7 cellular contexts compared by ENCODE assay signal in genomic region chr16:87465306-87465705, GRCh38. TPM values are rescaled to one million over a fixed set of nuclear protein-coding genes. Genes with fewer than 3 reads are reported as not detected.
A peak's percentile ranks its signal among the peaks of the same experiment; 100 is the strongest.
DNase-seq lines count a peak whose midpoint lies in the region; ATAC-seq and TF ChIP-seq lines count a peak whose summit lies in the region.

No MANE protein-coding gene starts in this region.

- H3K23ac ChIP-seq in mesenchymal stem cell (ENCODE audit: low read length in 2 of 2), result no peak overlapping the region

- H3K4ac ChIP-seq in mesenchymal stem cell (ENCODE audit: low read depth in 1 of 2, low read length in 2 of 2), result peak overlapping the region; percentile 99 to 100

- no peak overlapping the region for H2AFZ ChIP-seq in GM23338
- H2AFZ ChIP-seq in PC-9, result no peak overlapping the region
- no peak overlapping the region for H2AFZ ChIP-seq in mesenchymal stem cell (ENCODE audit: low read depth, low read length)

- H3K79me2 ChIP-seq in GM23338 (replicated peaks; ENCODE audit: insufficient read depth) (peaks cover 82% of the 10 kb centered on the region), PC-9 (ENCODE audit: low read depth) (peaks cover 50% of the 10 kb centered on the region)

- no peaks in the 10 kb centered on the region for H3K9me2 ChIP-seq in GM23338 (ENCODE audit: insufficient read depth)
- H3K9me2 ChIP-seq in PC-9 (ENCODE audit: insufficient read depth), result no peaks in the 10 kb centered on the region

- peaks cover 17% of the 10 kb centered on the region for H4K20me1 ChIP-seq in GM23338 (replicated peaks; ENCODE audit: insufficient read depth)
- peaks cover 16% of the 10 kb centered on the region; the same call in 1 of the 2 replicates for H4K20me1 ChIP-seq in PC-9 (ENCODE audit: insufficient read depth)

- WGBS in mesenchymal stem cell, result 45% methylated on average over 8 of the region's 8 CpGs

- no peak overlapping the region for H3K4me3 Mint-ChIP-seq in GM23338

- peak overlapping the region in 1 of 2 experiments; percentile 99 for H2BK12ac ChIP-seq in mesenchymal stem cell (ENCODE audit: low read length in 2 of 2)

- peak overlapping the region; percentile 94 for H3K9ac ChIP-seq in mesenchymal stem cell (ENCODE audit: low read length)

- peak overlapping the region; percentile 99 for H4K91ac ChIP-seq in mesenchymal stem cell (ENCODE audit: low read length)

- no TSS peak for BruUV-seq in PC-9 (replicated peaks; lab: Mats Ljungman, UMichigan)

- no peaks in the 10 kb centered on the region for H3K27me3 ChIP-seq in GM23338 (ENCODE audit: insufficient read depth)
- no peaks in the 10 kb centered on the region for H3K27me3 ChIP-seq in PC-9 (ENCODE audit: insufficient read depth, low read depth)
- H3K27me3 ChIP-seq in mesenchymal stem cell (ENCODE audit: control insufficient read depth in 1 of 2, insufficient read depth in 1 of 2, low read length in 2 of 2), result no peaks in the 10 kb centered on the region
- H3K27me3 ChIP-seq in upper lobe of right lung, result no peaks in the 10 kb centered on the region

- intact Hi-C loops in PC-9 (cut with micrococcal nuclease; ENCODE audit: unreplicated experiment), result loop anchor here (10.0 kb wide), 1 partner anchor 109 kb away; no protein-coding TSS in a partner anchor
- intact Hi-C loops in upper lobe of right lung (cut with DNase I), result no loop called here

- no peak overlapping the region; the same call in 1 of the 2 replicates for H3K27ac Mint-ChIP-seq in GM23338

- no peak for ATAC-seq in GM23338
- ATAC-seq in upper lobe of right lung, result peak; percentile 81
- ATAC-seq in GM18502 (IDR thresholded peaks at IDR 0.05; ENCODE audit: poor library complexity, unreplicated experiment), result no peak
- no peak for ATAC-seq in HG03039 (IDR thresholded peaks at IDR 0.05; ENCODE audit: unreplicated experiment)

- H3K4me1 ChIP-seq in GM23338 (ENCODE audit: insufficient read depth) (0 out of 2 replicates have a peak, but pooled peaks cover 5% of the 10 kb centered on the region), PC-9 (replicated peaks; ENCODE audit: insufficient read depth) (peaks cover 46% of the 10 kb centered on the region), mesenchymal stem cell (ENCODE audit: control insufficient read depth, insufficient read depth, low read depth, low read length) (peaks cover 45% of the 10 kb centered on the region), upper lobe of right lung (peaks cover 57% of the 10 kb centered on the region)

- H3K4me2 ChIP-seq in GM23338 (no peak overlapping the region), PC-9 (peak overlapping the region; percentile 76), mesenchymal stem cell (ENCODE audit: low read length, poor library complexity, severe bottlenecking) (peak overlapping the region; percentile 3)

- H3K9me3 ChIP-seq in PC-9 (ENCODE audit: insufficient read depth, low read depth) (no peaks in the 10 kb centered on the region), mesenchymal stem cell (ENCODE audit: control insufficient read depth, low read length) (no peaks in the 10 kb centered on the region), upper lobe of right lung (no peaks in the 10 kb centered on the region)

- peak overlapping the region; percentile 93 for H2BK120ac ChIP-seq in mesenchymal stem cell (ENCODE audit: low read depth, low read length)

- no peaks in the 10 kb centered on the region for H3F3A ChIP-seq in GM23338 (replicated peaks; ENCODE audit: low read depth)
- peaks cover 29% of the 10 kb centered on the region for H3F3A ChIP-seq in PC-9 (ENCODE audit: insufficient read depth, low read depth)

- peaks cover 36% of the 10 kb centered on the region for H3K4me1 Mint-ChIP-seq in GM23338

- no peak overlapping the region for H3K4me3 ChIP-seq in GM23338
- H3K4me3 ChIP-seq in PC-9, result peak overlapping the region; percentile 13; the same call in 1 of the 2 replicates
- peak overlapping the region in 1 of 2 experiments; percentile 70 for H3K4me3 ChIP-seq in mesenchymal stem cell (ENCODE audit: insufficient read depth in 1 of 2, low read depth in 1 of 2, low read length in 2 of 2)
- H3K4me3 ChIP-seq in upper lobe of right lung, result peak overlapping the region; percentile 33

- H3K14ac ChIP-seq in mesenchymal stem cell (ENCODE audit: low read length in 2 of 2), result no peak overlapping the region

- no peak for DNase-seq in GM23338 (ENCODE audit: low spot score)
- peak; percentile 88 to 94 for DNase-seq in PC-9
- DNase-seq in dermis microvascular lymphatic vessel endothelial cell (ENCODE audit: low read depth in 2 of 2), result peak; percentile 27 to 75
- DNase-seq in mesenchymal stem cell, result peak; percentile 92
- peak; percentile 91 for DNase-seq in upper lobe of right lung

- no peak overlapping the region for H2AK5ac ChIP-seq in mesenchymal stem cell (ENCODE audit: low read length, severe bottlenecking)

- H3K36me3 ChIP-seq in GM23338 (ENCODE audit: insufficient read depth), result no peaks in the 10 kb centered on the region
- H3K36me3 ChIP-seq in PC-9 (ENCODE audit: low read depth), result no peaks in the 10 kb centered on the region
- peaks cover 3 to 5% of the 10 kb centered on the region in 2 experiments for H3K36me3 ChIP-seq in mesenchymal stem cell (ENCODE audit: control insufficient read depth in 1 of 2, insufficient read depth in 2 of 2, low read depth in 1 of 2, low read length in 2 of 2)
- H3K36me3 ChIP-seq in upper lobe of right lung, result no peaks in the 10 kb centered on the region

- POLR2A ChIA-PET in PC-9 (lab: Charles Lee; ENCODE audit: unreplicated experiment), result no interaction called here

- peak overlapping the region; percentile 75 for H2BK5ac ChIP-seq in mesenchymal stem cell (ENCODE audit: low read depth, low read length, poor library complexity, severe bottlenecking)

- H3K27ac ChIP-seq in GM23338 (ENCODE audit: low read depth) (peak overlapping the region; percentile 45; the same call in 1 of the 2 replicates), PC-9 (peak overlapping the region; percentile 72), mesenchymal stem cell (ENCODE audit: low read length, poor library complexity, severe bottlenecking) (peak overlapping the region; percentile 89), upper lobe of right lung (peak overlapping the region; percentile 94)

- H3K36me3 Mint-ChIP-seq in GM23338 (ENCODE audit: low read depth), result no peaks in the 10 kb centered on the region

- CTCF ChIA-PET in PC-9 (lab: Charles Lee), result no interaction called here

- peak overlapping the region; percentile 75 for H4K8ac ChIP-seq in mesenchymal stem cell (ENCODE audit: low read length)

- no peak overlapping the region for H2BK15ac ChIP-seq in mesenchymal stem cell (ENCODE audit: low read depth, poor library complexity, severe bottlenecking)

- H3K9me3 Mint-ChIP-seq in GM23338, result no peaks in the 10 kb centered on the region; the same call in 2 of the 3 replicates

- peaks cover 7% of the 10 kb centered on the region for H3K27me3 Mint-ChIP-seq in GM23338 (ENCODE audit: insufficient read depth, low read depth, poor library complexity)

- TF ChIP-seq CTCF in GM23338 (conservative IDR thresholded peaks at IDR 0.05; ENCODE audit: low read depth in 2 of 2), result no peak
- TF ChIP-seq CTCF in PC-9 (conservative IDR thresholded peaks at IDR 0.05), result no peak
- TF ChIP-seq CTCF in upper lobe of right lung (IDR thresholded peaks at IDR 0.05), result no peak

- H3K79me1 ChIP-seq in mesenchymal stem cell (replicated peaks; ENCODE audit: low read length, poor library complexity, severe bottlenecking), result peaks cover 25% of the 10 kb centered on the region

- peak overlapping the region; percentile 94 to 99 for H3K18ac ChIP-seq in mesenchymal stem cell (ENCODE audit: low read depth in 1 of 2, low read length in 2 of 2)

TF ChIP-seq in GM23338, 12 proteins besides CTCF, POLR2A, EP300 and RAD21 (continues in another document):
- TF ChIP-seq JUNB (IDR thresholded peaks at IDR 0.05; ENCODE audit: unreplicated experiment), result no peak

RNA-seq across cellular contexts. Expression of gene ZCCHC14, which starts 27.5 kb away (rescaled TPM):
- total RNA-seq in GM23338 (2014; rRNA removed; shearing (Covaris generic)), result 22.4 and 31.2 TPM in 2 replicates
- polyA plus RNA-seq in GM23338 (2016; fragmentation: Nextera tagmentation; extraction: Ambion mirVana), result 6.8 and 7.6 TPM in 2 replicates
- total RNA-seq in PC-9 (2021) (17.9 and 19.2 TPM in 2 replicates), dermis microvascular lymphatic vessel endothelial cell (5.8 and 9.1 TPM in 2 replicates), upper lobe of right lung (27.2 TPM)
- polyA plus RNA-seq in mesenchymal stem cell (2013, experiment 1 of 2), result 24.1 TPM
- polyA plus RNA-seq in mesenchymal stem cell (2013, experiment 2 of 2), result 23.5 TPM
